ENCODE assay signal across 9 cellular contexts in genomic region chr20:47574616-47575401, GRCh38.
DNase-seq lines count a peak whose midpoint lies in the region; ATAC-seq, FAIRE-seq and TF ChIP-seq lines count a peak whose summit lies in the region.
"Had no signal": no experiment of that assay in that cellular context is flagged by ENCODE, and none has a peak within 500 bp of the region (broad histone marks: within the 10 kb centered on the region; RNA-seq: fewer than 3 reads in every experiment).

No MANE protein-coding gene starts in this region.

- peak overlapping the region; percentile 58 for H3K27ac Mint-ChIP-seq in activated T-helper 2 cell treated with anti-CD3 and anti-CD28 coated beads, Interferon-gamma antibody, Interleukin-2, Interleukin-4, amounts not matched to agents 10 μg/mL and 5 μg/mL and 100 μg/mL, durations not matched to agents 14 hours and 24 hours and 36 hours
- H3K27ac Mint-ChIP-seq in activated naive CD4-positive, alpha-beta T cell treated with anti-CD3 and anti-CD28 coated beads for 36 hours: no peak overlapping the region

- no peak overlapping the region for H3K27ac ChIP-seq in kidney (ENCODE audit: low read depth in 2 of 2, low read length in 2 of 2)

- no peak for ATAC-seq in HG03175 (IDR thresholded peaks at IDR 0.05; ENCODE audit: unreplicated experiment)
- ATAC-seq: upper lobe of right lung had no signal

- no peak overlapping the region for H3K9ac ChIP-seq in kidney (ENCODE audit: low read length in 2 of 2)

- H3K9me3 ChIP-seq in kidney (ENCODE audit: control insufficient read depth in 1 of 2, low read length in 2 of 2): no peaks in the 10 kb centered on the region

- H3K4me1 ChIP-seq in kidney (ENCODE audit: control insufficient read depth in 1 of 2, insufficient read depth in 1 of 2, low read depth in 1 of 2, low read length in 2 of 2): peaks cover 33 to 41% of the 10 kb centered on the region in 2 donors

- no peak for FAIRE-seq in kidney (lab: Jason Lieb, UNC)

- CTCF ChIA-PET in activated naive CD4-positive, alpha-beta T cell treated with anti-CD3 and anti-CD28 coated beads for 36 hours (lab: Charles Lee): interaction anchor here (0.7 kb wide), 1 partner anchor 33 kb away, joined by 3 read pairs; no protein-coding TSS in a partner anchor

- H3K9me3 Mint-ChIP-seq in activated T-helper 2 cell treated with anti-CD3 and anti-CD28 coated beads, Interferon-gamma antibody, Interleukin-2, Interleukin-4, amounts not matched to agents 10 μg/mL and 5 μg/mL and 100 μg/mL, durations not matched to agents 14 hours and 24 hours and 36 hours: peaks cover 9% of the 10 kb centered on the region
- peaks cover 4% of the 10 kb centered on the region for H3K9me3 Mint-ChIP-seq in activated naive CD4-positive, alpha-beta T cell treated with anti-CD3 and anti-CD28 coated beads for 36 hours

- intact Hi-C loops in activated T-helper 2 cell treated with anti-CD3 and anti-CD28 coated beads, Interferon-gamma antibody, Interleukin-2, Interleukin-4, amounts not matched to agents 10 μg/mL and 5 μg/mL and 100 μg/mL, durations not matched to agents 14 hours and 24 hours and 36 hours (cut with micrococcal nuclease): loop anchor here (5.0 kb wide), 1 partner anchor 37 kb away; no protein-coding TSS in a partner anchor
- intact Hi-C loops in kidney (cut with DNase I): no loop called here
- intact Hi-C loops in activated naive CD4-positive, alpha-beta T cell treated with anti-CD3 and anti-CD28 coated beads for 36 hours (cut with micrococcal nuclease): loop anchor here (5.0 kb wide), 1 partner anchor 37 kb away; no protein-coding TSS in a partner anchor

- H3K36me3 ChIP-seq in kidney (ENCODE audit: control insufficient read depth in 1 of 2, insufficient read depth in 2 of 2, low read length in 2 of 2): no peaks in the 10 kb centered on the region
- H3K36me3 ChIP-seq: upper lobe of right lung had no signal

- H3K4me3 ChIP-seq in kidney (ENCODE audit: low read length in 2 of 2): no peak overlapping the region
- H3K4me3 ChIP-seq: upper lobe of right lung had no signal

- peaks cover 53% of the 10 kb centered on the region for H3K36me3 Mint-ChIP-seq in activated T-helper 2 cell treated with anti-CD3 and anti-CD28 coated beads, Interferon-gamma antibody, Interleukin-2, Interleukin-4, amounts not matched to agents 10 μg/mL and 5 μg/mL and 100 μg/mL, durations not matched to agents 14 hours and 24 hours and 36 hours (ENCODE audit: low read depth)
- H3K36me3 Mint-ChIP-seq in activated naive CD4-positive, alpha-beta T cell treated with anti-CD3 and anti-CD28 coated beads for 36 hours (ENCODE audit: low read depth): peaks cover 17% of the 10 kb centered on the region

- H3K27me3 Mint-ChIP-seq in activated T-helper 2 cell treated with anti-CD3 and anti-CD28 coated beads, Interferon-gamma antibody, Interleukin-2, Interleukin-4, amounts not matched to agents 10 μg/mL and 5 μg/mL and 100 μg/mL, durations not matched to agents 14 hours and 24 hours and 36 hours (ENCODE audit: low read depth): no peaks in the 10 kb centered on the region
- no peaks in the 10 kb centered on the region for H3K27me3 Mint-ChIP-seq in activated naive CD4-positive, alpha-beta T cell treated with anti-CD3 and anti-CD28 coated beads for 36 hours (ENCODE audit: low read depth)

- H3K4me1 Mint-ChIP-seq in activated T-helper 2 cell treated with anti-CD3 and anti-CD28 coated beads, Interferon-gamma antibody, Interleukin-2, Interleukin-4, amounts not matched to agents 10 μg/mL and 5 μg/mL and 100 μg/mL, durations not matched to agents 14 hours and 24 hours and 36 hours (ENCODE audit: low read depth): peaks cover 51% of the 10 kb centered on the region
- peaks cover 77% of the 10 kb centered on the region for H3K4me1 Mint-ChIP-seq in activated naive CD4-positive, alpha-beta T cell treated with anti-CD3 and anti-CD28 coated beads for 36 hours (ENCODE audit: low read depth)

- no peak overlapping the region for H3K4me3 Mint-ChIP-seq in activated T-helper 2 cell treated with anti-CD3 and anti-CD28 coated beads, Interferon-gamma antibody, Interleukin-2, Interleukin-4, amounts not matched to agents 10 μg/mL and 5 μg/mL and 100 μg/mL, durations not matched to agents 14 hours and 24 hours and 36 hours (ENCODE audit: low read depth)
- no peak overlapping the region for H3K4me3 Mint-ChIP-seq in activated naive CD4-positive, alpha-beta T cell treated with anti-CD3 and anti-CD28 coated beads for 36 hours

- TF ChIP-seq CTCF in kidney (IDR thresholded peaks at IDR 0.05; ENCODE audit: borderline replicate concordance, extremely low read depth, insufficient read depth): no peak

- DNase-seq in GM19238 (ENCODE audit: insufficient read length, low spot score): peak; percentile 11
- peak; percentile 71 for DNase-seq in NCI-H2081 treated with DMSO at 0.1 percent for 48 hours (lab: John Stamatoyannopoulos, UW)
- DNase-seq in activated T-helper 2 cell treated with anti-CD3 and anti-CD28 coated beads, Interferon-gamma antibody, Interleukin-2, Interleukin-4, amounts not matched to agents 10 μg/mL and 5 μg/mL and 100 μg/mL, durations not matched to agents 14 hours and 24 hours and 36 hours (ENCODE audit: low spot score): no peak
- DNase-seq in pulmonary artery endothelial cell (ENCODE audit: low read depth, low spot score): peak; percentile 17
- no peak for DNase-seq in kidney
- DNase-seq in activated naive CD4-positive, alpha-beta T cell treated with anti-CD3 and anti-CD28 coated beads for 36 hours: no peak
- DNase-seq: occipital lobe, upper lobe of right lung had no signal

Comparison
In these comparisons a context has a peak if more than half of its experiments do, and no peak if none do; other contexts are left out.
1. DNase-seq: peak in GM19238 (single experiment), NCI-H2081 treated with DMSO at 0.1 percent for 48 hours (single experiment) and pulmonary artery endothelial cell (single experiment); none in activated T-helper 2 cell treated with anti-CD3 and anti-CD28 coated beads, Interferon-gamma antibody, Interleukin-2, Interleukin-4, amounts not matched to agents 10 μg/mL and 5 μg/mL and 100 μg/mL, durations not matched to agents 14 hours and 24 hours and 36 hours (single experiment), kidney (single experiment) and activated naive CD4-positive, alpha-beta T cell treated with anti-CD3 and anti-CD28 coated beads for 36 hours (single experiment).